ENCODE assay signal across 19 cellular contexts in genomic region chr22:41429232-41429945, GRCh38. TPM values are rescaled to one million over a fixed set of nuclear protein-coding genes. Genes with fewer than 3 reads are reported as not detected.
DNase-seq lines count a peak whose midpoint lies in the region; ATAC-seq and TF ChIP-seq lines count a peak whose summit lies in the region.
"Had no signal": no experiment of that assay in that cellular context is flagged by ENCODE, and none has a peak within 500 bp of the region (broad histone marks: within the 10 kb centered on the region; RNA-seq: fewer than 3 reads in every experiment).

No MANE protein-coding gene starts in this region.

- no peak for TF ChIP-seq CTCF in dorsolateral prefrontal cortex (IDR thresholded peaks at IDR 0.05 in 54 of 56, conservative IDR thresholded peaks at IDR 0.05 in 2 of 56; ENCODE audit: low read depth in 1 of 56, partially characterized antibody in 56 of 56)
- no peak for TF ChIP-seq CTCF in psoas muscle (IDR thresholded peaks at IDR 0.05)

- DNase-seq in EH (ENCODE audit: low read depth) (peak; percentile 15), M059J (ENCODE audit: low read depth) (peak; percentile 30), dorsolateral prefrontal cortex (peak in 1 of 10 donors; percentile 42), psoas muscle (peak; percentile 45 to 87), kidney glomerular epithelial cell (lab: John Stamatoyannopoulos, UW) (no peak), cerebellar nuclear complex (lab: John Stamatoyannopoulos, UW) (no peak)
- DNase-seq in effector CD4-positive, alpha-beta T cell, result no peak
- DNase-seq: activated CD4-positive, alpha-beta T cell treated with anti-CD3 and anti-CD28 coated beads, Interleukin-2, amount 10 ng/mL, durations not matched to agents 24 days and 14 days; activated naive CD4-positive, alpha-beta T cell treated with anti-CD3 and anti-CD28 coated beads, Interleukin-2, amount 10 ng/mL, durations not matched to agents 7 days and 5 days; activated T-cell treated with anti-CD3 and anti-CD28 coated beads for 4 hours; DMS 273 treated with DMSO at 0.1 percent for 48 hours; heart left ventricle; KG1; NCI-H1417; NCI-H2227 treated with DMSO at 0.1 percent for 48 hours; right lobe of liver; stimulated activated CD4-positive, alpha-beta T cell treated with anti-CD3 and anti-CD28 coated beads, Interleukin-2, amount 100 ng/mL, for 48 hours had no signal

- H3K4me3 ChIP-seq in dorsolateral prefrontal cortex, result no peak overlapping the region
- no peak overlapping the region for H3K4me3 ChIP-seq in psoas muscle
- H3K4me3 ChIP-seq: heart left ventricle, right lobe of liver, suprapubic skin had no signal

- H3K27me3 ChIP-seq in dorsolateral prefrontal cortex (no peaks in the 10 kb centered on the region), psoas muscle (ENCODE audit: insufficient read depth in 3 of 3, low read length in 2 of 3) (no peaks in the 10 kb centered on the region)
- H3K27me3 ChIP-seq: heart left ventricle, right lobe of liver, suprapubic skin had no signal

- peak overlapping the region in 58 of 59 donors; percentile 14 to 100 (median 82) for H3K27ac ChIP-seq in dorsolateral prefrontal cortex
- H3K27ac ChIP-seq in psoas muscle, result peak overlapping the region; percentile 77
- H3K27ac ChIP-seq: heart left ventricle, right lobe of liver, suprapubic skin had no signal

- peaks cover 0 to 28% of the 10 kb centered on the region in 2 donors for H3K36me3 ChIP-seq in psoas muscle (ENCODE audit: insufficient read depth in 1 of 2, low read depth in 1 of 2)

- H3K4me1 ChIP-seq in psoas muscle, result peaks cover 44% of the 10 kb centered on the region

- intact Hi-C loops in dorsolateral prefrontal cortex (cut with DNase I) (no loop called here), psoas muscle (cut with DNase I) (no loop called here)

- 36 to 48% (median 38%) methylated on average over 13 of the region's 13 CpGs for WGBS in psoas muscle, 3 donors

- ATAC-seq in psoas muscle, result peak; percentile 73 to 78 (median 76)
- ATAC-seq in GM21786 (IDR thresholded peaks at IDR 0.05; ENCODE audit: unreplicated experiment), result no peak

- H3K9me3 ChIP-seq in psoas muscle, result no peaks in the 10 kb centered on the region
- H3K9me3 ChIP-seq: heart left ventricle, right lobe of liver, suprapubic skin had no signal

RNA-seq across cellular contexts. Expression of gene TOB2, which starts 17.2 kb away (rescaled TPM):
- 10.1 and 19.0 TPM in 2 replicates for total RNA-seq in M059J (2014; rRNA removed; shearing (Covaris generic))
- total RNA-seq in dorsolateral prefrontal cortex (100 to 1,000 TPM in 4 of 120 experiments, 10 to 100 TPM in 116; 33.6 to 113 (median 52.3) TPM), psoas muscle (100 to 1,000 TPM in 1 of 4 donors, 10 to 100 TPM in 3; 12.3 to 111 (median 50.9) TPM)
- 10 to 100 TPM in 2 of 3 donors, 1 to 10 TPM in 1; 9.5 to 26.1 (median 23.4) TPM for polyA plus RNA-seq in psoas muscle

RNA-seq across cellular contexts. Expression of gene PHF5A, which starts 39.1 kb away (rescaled TPM):
- 42.8 and 69.0 TPM in 2 replicates for total RNA-seq in M059J (2014; rRNA removed; shearing (Covaris generic))
- total RNA-seq in dorsolateral prefrontal cortex, result 10 to 100 TPM; 10.3 to 36.8 (median 22.3) TPM
- 10 to 100 TPM; 19.9 to 40.0 (median 23.4) TPM for total RNA-seq in psoas muscle
- 10 to 100 TPM; 34.3 to 79.2 (median 49.0) TPM for polyA plus RNA-seq in psoas muscle

RNA-seq across cellular contexts. Expression of gene ACO2, which starts 39.5 kb away (rescaled TPM):
- total RNA-seq in M059J (2014; rRNA removed; shearing (Covaris generic)), result 28.1 and 43.7 TPM in 2 replicates
- total RNA-seq in dorsolateral prefrontal cortex, result 100 to 1,000 TPM; 173 to 339 (median 261) TPM
- 100 to 1,000 TPM; 422 to 513 (median 474) TPM for total RNA-seq in psoas muscle
- 100 to 1,000 TPM; 346 to 459 (median 402) TPM for polyA plus RNA-seq in psoas muscle

RNA-seq across cellular contexts. Expression of gene TEF, which starts 47.6 kb away (rescaled TPM):
- 7.6 and 12.0 TPM in 2 replicates for total RNA-seq in M059J (2014; rRNA removed; shearing (Covaris generic))
- total RNA-seq in dorsolateral prefrontal cortex (100 to 1,000 TPM in 77 of 120 experiments, 10 to 100 TPM in 43; 47.8 to 173 (median 111) TPM), psoas muscle (10 to 100 TPM; 11.7 to 23.9 (median 16.1) TPM)
- polyA plus RNA-seq in psoas muscle, result 1 to 10 TPM; 2.0 to 7.8 (median 6.2) TPM

Comparison
In these comparisons a context has a peak if more than half of its experiments do, and no peak if none do; other contexts are left out.
1. DNase-seq: peak in EH (single experiment), M059J (single experiment) and psoas muscle (2 of 2); none in kidney glomerular epithelial cell (single experiment), cerebellar nuclear complex (0 of 2) and effector CD4-positive, alpha-beta T cell (single experiment).